In the genomic region with DNA sequence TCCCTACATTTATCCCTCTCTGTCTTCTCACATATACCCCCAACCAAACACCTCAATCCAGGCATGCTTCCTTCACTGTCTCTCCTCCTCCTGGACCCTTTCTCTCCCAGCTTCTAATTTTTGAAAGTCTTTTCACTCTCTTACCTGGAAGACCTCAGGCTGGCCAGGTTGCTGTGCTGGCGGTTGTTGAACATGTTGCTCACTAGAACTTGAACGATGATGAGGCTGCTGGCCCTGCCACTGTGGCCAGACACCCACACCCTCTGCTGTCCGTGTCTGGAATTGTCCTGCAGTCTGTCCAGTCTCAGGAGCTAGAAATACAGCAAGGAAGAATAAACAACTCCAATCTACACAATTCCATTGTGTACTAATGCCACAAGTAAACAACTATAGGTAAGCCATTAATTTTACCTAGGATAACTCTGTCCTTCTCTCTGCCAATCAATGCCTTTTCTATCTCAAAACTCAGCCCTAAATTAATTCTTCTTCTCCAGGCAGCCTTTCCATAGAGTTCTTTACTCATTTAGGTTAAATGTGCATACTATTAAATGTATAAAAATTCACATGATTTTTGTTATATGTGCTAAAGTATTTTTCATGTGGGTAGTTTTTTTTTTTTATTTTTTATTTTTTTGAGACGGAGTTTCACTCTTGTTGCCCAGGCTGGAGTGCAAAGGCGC, we compare ENCODE assay signal across 8 cellular contexts. TPM values are rescaled to one million over a fixed set of nuclear protein-coding genes. Genes with fewer than 3 reads are reported as not detected.
A peak's percentile ranks its signal among the peaks of the same experiment; 100 is the strongest.
DNase-seq lines count a peak whose midpoint lies in the region; ATAC-seq and TF ChIP-seq lines count a peak whose summit lies in the region.

No MANE protein-coding gene starts in this region.

- H3K36me3 ChIP-seq in KMS-11 (ENCODE audit: insufficient read depth) = peaks cover 7% of the 10 kb centered on the region; the same call in 1 of the 2 replicates
- H3K36me3 ChIP-seq in naive thymus-derived CD4-positive, alpha-beta T cell (ENCODE audit: control insufficient read depth in 2 of 3, insufficient read depth in 3 of 3, low read length in 3 of 3) = peaks cover 6 to 72% (median 28%) of the 10 kb centered on the region in 3 experiments

- H3K9ac ChIP-seq in KMS-11 = no peak overlapping the region

- H3K4me2 ChIP-seq in KMS-11 = no peak overlapping the region

- H3K36me3 Mint-ChIP-seq in naive thymus-derived CD4-positive, alpha-beta T cell = peaks cover 9 to 30% (median 11%) of the 10 kb centered on the region in 5 donors

- H3K27ac Mint-ChIP-seq in naive thymus-derived CD4-positive, alpha-beta T cell = no peak overlapping the region

- H3K9me3 Mint-ChIP-seq in naive thymus-derived CD4-positive, alpha-beta T cell = no peaks in the 10 kb centered on the region

- peak; percentile 96 for TF ChIP-seq CTCF in KMS-11 (conservative IDR thresholded peaks at IDR 0.05; ENCODE audit: low read depth, low read length)

- no peak overlapping the region for H3K4me3 ChIP-seq in KMS-11 (IDR thresholded peaks at IDR 0.05; ENCODE audit: insufficient read depth, low read depth, low read length)
- H3K4me3 ChIP-seq in naive thymus-derived CD4-positive, alpha-beta T cell (ENCODE audit: low read length) = no peak overlapping the region

- intact Hi-C loops in naive thymus-derived CD4-positive, alpha-beta T cell (cut with micrococcal nuclease) = loop anchor here (5.0 to 10.0 kb wide), 2 partner anchors 48 to 351 kb away; partner anchors contain the start of gene CTSS (in 1 of the 2)

- no peak overlapping the region for H2AFZ ChIP-seq in KMS-11 (ENCODE audit: low read depth)

- no peaks in the 10 kb centered on the region for H3K9me3 ChIP-seq in naive thymus-derived CD4-positive, alpha-beta T cell (ENCODE audit: control insufficient read depth in 2 of 3, low read length in 3 of 3)

- H3K27ac ChIP-seq in KMS-11 = no peak overlapping the region
- H3K27ac ChIP-seq in naive thymus-derived CD4-positive, alpha-beta T cell (ENCODE audit: low read depth, low read length) = no peak overlapping the region

- H3K27me3 Mint-ChIP-seq in naive thymus-derived CD4-positive, alpha-beta T cell = no peaks in the 10 kb centered on the region

- in situ Hi-C loops in G401 (cut with HindIII; ENCODE audit: low sequenced_read_pairs) = no loop called here

- no peaks in the 10 kb centered on the region for H4K20me1 ChIP-seq in KMS-11 (ENCODE audit: insufficient read depth)

- TF ChIP-seq POLR2A in erythroblast (IDR thresholded peaks at IDR 0.05; ENCODE audit: low read length) = no peak

- H3K4me1 ChIP-seq in KMS-11 (ENCODE audit: low read depth, poor library complexity, severe bottlenecking) = no peaks in the 10 kb centered on the region
- no peaks in the 10 kb centered on the region for H3K4me1 ChIP-seq in naive thymus-derived CD4-positive, alpha-beta T cell (ENCODE audit: control insufficient read depth in 2 of 2, insufficient read depth in 2 of 2, low read length in 2 of 2)

- ATAC-seq in naive thymus-derived CD4-positive, alpha-beta T cell = peak; percentile 61
- ATAC-seq in GM18868 (IDR thresholded peaks at IDR 0.05; ENCODE audit: unreplicated experiment) (no peak), GM21423 (IDR thresholded peaks at IDR 0.05; ENCODE audit: unreplicated experiment) (no peak)

- no peak overlapping the region for H3K4me3 Mint-ChIP-seq in naive thymus-derived CD4-positive, alpha-beta T cell

- H3K27me3 ChIP-seq in KMS-11 (ENCODE audit: insufficient read depth, low read depth) = no peaks in the 10 kb centered on the region
- H3K27me3 ChIP-seq in naive thymus-derived CD4-positive, alpha-beta T cell (ENCODE audit: control insufficient read depth in 2 of 2, insufficient read depth in 2 of 2, low read length in 2 of 2) = no peaks in the 10 kb centered on the region

- H3K79me2 ChIP-seq in KMS-11 (ENCODE audit: insufficient read depth, low read depth) = no peaks in the 10 kb centered on the region

- DNase-seq in G401 (ENCODE audit: low spot score) (peak; percentile 26), RPMI8226 (peak; percentile 61), erythroblast (lab: John Stamatoyannopoulos, UW) (peak; percentile 58 to 62), OCI-M2 (lab: John Stamatoyannopoulos, UW; ENCODE audit: unreplicated experiment) (no peak)
- DNase-seq in naive thymus-derived CD4-positive, alpha-beta T cell = no peak

- CTCF ChIA-PET in naive thymus-derived CD4-positive, alpha-beta T cell (lab: Charles Lee) = no interaction called here

- POLR2A ChIA-PET in naive thymus-derived CD4-positive, alpha-beta T cell (lab: Charles Lee) = interaction anchor here (0.6 to 0.7 kb wide), 2 partner anchors 127 to 324 kb away, joined by 3 to 5 read pairs; no protein-coding TSS in a partner anchor

- H3K4me1 Mint-ChIP-seq in naive thymus-derived CD4-positive, alpha-beta T cell = peaks cover 1 to 7% (median 2%) of the 10 kb centered on the region in 7 donors

RNA-seq across cellular contexts. Expression of gene CTSK, which starts 5.1 kb away (rescaled TPM):
- 0.55 and 8.6 TPM in 2 replicates for total RNA-seq in G401 (2014; rRNA removed; shearing (Covaris generic))
- total RNA-seq in naive thymus-derived CD4-positive, alpha-beta T cell = 10 to 100 TPM in 2 of 5 experiments, 1 to 10 TPM in 3; 3.7 to 13.7 (median 6.9) TPM
- under 1 TPM; 0.31 TPM for polyA plus RNA-seq in naive thymus-derived CD4-positive, alpha-beta T cell

RNA-seq across cellular contexts. Expression of gene CTSS, which starts 47.6 kb away (rescaled TPM):
- total RNA-seq in G401 (2014; rRNA removed; shearing (Covaris generic)) = not detected in 2 replicates
- total RNA-seq in naive thymus-derived CD4-positive, alpha-beta T cell = 1,000 to 10,000 TPM in 1 of 5 experiments, 100 to 1,000 TPM in 3, 10 to 100 TPM in 1; 91.1 to 1,020 (median 106) TPM
- 100 to 1,000 TPM; 102 to 131 TPM for polyA plus RNA-seq in naive thymus-derived CD4-positive, alpha-beta T cell

Comparison
In these comparisons a context has a peak if more than half of its experiments do, and no peak if none do; other contexts are left out.
1. DNase-seq: peak in G401 (single experiment), RPMI8226 (single experiment) and erythroblast (2 of 2); none in naive thymus-derived CD4-positive, alpha-beta T cell (0 of 9) and OCI-M2 (single experiment).
2. RNA of gene CTSS, which starts 47.6 kb away (total RNA-seq): 91.1 to 1,020 TPM in naive thymus-derived CD4-positive, alpha-beta T cell; not detected in G401; every median in the first group is over 10 times any median in the second.